1 cellular context compared by ENCODE assay signal in genomic region chr1:31815752-31816484, GRCh38.
A peak's percentile ranks its signal among the peaks of the same experiment; 100 is the strongest.
TF ChIP-seq lines count a peak whose summit lies in the region.

Gene SPOCD1, minus strand, starts transcription at chr1:31816022. Its CDS starts 689 bp downstream, at chr1:31815333.

TF ChIP-seq in K562, 482 proteins besides CTCF, POLR2A, EP300 and RAD21 (continued from another document and continues in another):
- peak; percentile 77; the same call in 1 of the 2 replicates for TF ChIP-seq MTF1 (CRISPR knock-in tag; IDR thresholded peaks at IDR 0.05; ENCODE audit: borderline replicate concordance)
- TF ChIP-seq ZNF586 (CRISPR knock-in tag; conservative IDR thresholded peaks at IDR 0.05), result no peak
- no peak; the same call in 1 of the 2 replicates for TF ChIP-seq ZNF395 (CRISPR knock-in tag; IDR thresholded peaks at IDR 0.05)
- TF ChIP-seq ZMIZ1 (IDR thresholded peaks at IDR 0.05; ENCODE audit: low read depth in 2 of 2, low read length in 2 of 2), result no peak
- no peak for TF ChIP-seq PURB (CRISPR knock-in tag; IDR thresholded peaks at IDR 0.05; ENCODE audit: low read depth)
- no peak for TF ChIP-seq THRB (CRISPR knock-in tag; conservative IDR thresholded peaks at IDR 0.05)
- TF ChIP-seq ZNF174 (CRISPR knock-in tag; IDR thresholded peaks at IDR 0.05), result no peak
- TF ChIP-seq ZNF239 (CRISPR knock-in tag; IDR thresholded peaks at IDR 0.05), result peak; percentile 60; the same call in 1 of the 2 replicates
- TF ChIP-seq SAP30 (IDR thresholded peaks at IDR 0.05; ENCODE audit: borderline replicate concordance, insufficient read depth, low read depth, low read length, poor library complexity, severe bottlenecking), result no peak
- TF ChIP-seq ZNF431 (CRISPR knock-in tag; IDR thresholded peaks at IDR 0.05), result 0 out of 2 replicates have a peak, but pooled peaks have one; percentile 46
- peak; percentile 78 for TF ChIP-seq ZEB2 (IDR thresholded peaks at IDR 0.05)
- TF ChIP-seq MXI1 (IDR thresholded peaks at IDR 0.05; ENCODE audit: low read depth, low read length), result no peak
- no peak for TF ChIP-seq MCM5 (IDR thresholded peaks at IDR 0.05; ENCODE audit: low read depth)
- peak; percentile 95 for TF ChIP-seq CTBP1 (IDR thresholded peaks at IDR 0.05; ENCODE audit: borderline replicate concordance)
- TF ChIP-seq MIER1 (IDR thresholded peaks at IDR 0.05; ENCODE audit: low read depth), result no peak
- no peak for TF ChIP-seq SMAD1 (IDR thresholded peaks at IDR 0.05; ENCODE audit: low read depth, low read length, partially characterized antibody)
- no peak for TF ChIP-seq EHMT2 (IDR thresholded peaks at IDR 0.05)
- TF ChIP-seq NFYB (IDR thresholded peaks at IDR 0.05; ENCODE audit: extremely low read depth, insufficient read length), result no peak
- no peak for TF ChIP-seq ZNF668 (CRISPR knock-in tag; IDR thresholded peaks at IDR 0.05)
- TF ChIP-seq SMAD4 (CRISPR knock-in tag; conservative IDR thresholded peaks at IDR 0.05), result peak; percentile 79
- TF ChIP-seq ZNF324 (CRISPR knock-in tag; IDR thresholded peaks at IDR 0.05), result no peak
- TF ChIP-seq ELF4 (CRISPR knock-in tag; IDR thresholded peaks at IDR 0.05), result no peak
- TF ChIP-seq ZNF561 (CRISPR knock-in tag; conservative IDR thresholded peaks at IDR 0.05), result 0 out of 2 replicates have a peak, but pooled peaks have one; percentile 4
- TF ChIP-seq ELK1 (CRISPR knock-in tag; IDR thresholded peaks at IDR 0.05), result no peak
- TF ChIP-seq HMGN3 (IDR thresholded peaks at IDR 0.05; ENCODE audit: borderline replicate concordance, extremely low read depth, insufficient read length, low read depth, low read length), result peak; percentile 64
- TF ChIP-seq PRPF4 (IDR thresholded peaks at IDR 0.05; ENCODE audit: insufficient read depth, low read depth, low read length, poor library complexity, severe bottlenecking), result no peak
- TF ChIP-seq CBX8 (IDR thresholded peaks at IDR 0.05; ENCODE audit: borderline replicate concordance, extremely low read depth, low read depth, low read length, poor library complexity, severe bottlenecking), result no peak
- no peak for TF ChIP-seq GTF2B (IDR thresholded peaks at IDR 0.05; ENCODE audit: extremely low read depth, insufficient read length)
- peak; percentile 99 for TF ChIP-seq RBM25 (IDR thresholded peaks at IDR 0.05; ENCODE audit: low read depth, low read length, severe bottlenecking)
- TF ChIP-seq ZNF3 (CRISPR knock-in tag; IDR thresholded peaks at IDR 0.05), result no peak
- no peak for TF ChIP-seq ZNF143 (CRISPR knock-in tag; IDR thresholded peaks at IDR 0.05)
- TF ChIP-seq RREB1 (CRISPR knock-in tag; IDR thresholded peaks at IDR 0.05), result peak; percentile 93
- peak; percentile 94 for TF ChIP-seq CBFA2T2 (conservative IDR thresholded peaks at IDR 0.05)
- peak; percentile 100 for TF ChIP-seq SMARCA5 (IDR thresholded peaks at IDR 0.05)
- TF ChIP-seq SPI1 (IDR thresholded peaks at IDR 0.05; ENCODE audit: borderline replicate concordance, low read depth, low read length), result no peak
- TF ChIP-seq ARID1B (IDR thresholded peaks at IDR 0.05), result peak; percentile 73
- TF ChIP-seq SIRT6 (IDR thresholded peaks at IDR 0.05; ENCODE audit: low read depth, low read length), result no peak
- peak; percentile 99 for TF ChIP-seq RAD51 (IDR thresholded peaks at IDR 0.05; ENCODE audit: borderline replicate concordance, low read depth)
- peak; percentile 78 for TF ChIP-seq NR2C1 (IDR thresholded peaks at IDR 0.05)
- TF ChIP-seq NR2C1 (tag; IDR thresholded peaks at IDR 0.05), result peak; percentile 56
- TF ChIP-seq NCOA1 (IDR thresholded peaks at IDR 0.05; ENCODE audit: low read depth), result peak; percentile 53
- peak; percentile 78; the same call in 1 of the 2 replicates for TF ChIP-seq THAP12 (CRISPR knock-in tag; IDR thresholded peaks at IDR 0.05)
- TF ChIP-seq NFXL1 (CRISPR knock-in tag; IDR thresholded peaks at IDR 0.05), result no peak
- no peak for TF ChIP-seq EWSR1 (IDR thresholded peaks at IDR 0.05; ENCODE audit: borderline replicate concordance, low read depth, partially characterized antibody)
- TF ChIP-seq GATAD2B (IDR thresholded peaks at IDR 0.05; ENCODE audit: borderline replicate concordance), result peak; percentile 55; the same call in 1 of the 2 replicates
- peak; percentile 93 for TF ChIP-seq SMC3 (conservative IDR thresholded peaks at IDR 0.05; ENCODE audit: insufficient read depth, low read depth, low read length)
- no peak for TF ChIP-seq JUNB (CRISPR knock-in tag; conservative IDR thresholded peaks at IDR 0.05)
- no peak for TF ChIP-seq YBX1 (IDR thresholded peaks at IDR 0.05)
- peak; percentile 41; the same call in 1 of the 2 replicates for TF ChIP-seq PHF8 (IDR thresholded peaks at IDR 0.05; ENCODE audit: borderline replicate concordance, low read length)
- no peak for TF ChIP-seq ZNF507 (tag; conservative IDR thresholded peaks at IDR 0.05)
- no peak for TF ChIP-seq PPARD (CRISPR knock-in tag; IDR thresholded peaks at IDR 0.05)
